ENCODE assay signal across 24 cellular contexts in the genomic region with DNA sequence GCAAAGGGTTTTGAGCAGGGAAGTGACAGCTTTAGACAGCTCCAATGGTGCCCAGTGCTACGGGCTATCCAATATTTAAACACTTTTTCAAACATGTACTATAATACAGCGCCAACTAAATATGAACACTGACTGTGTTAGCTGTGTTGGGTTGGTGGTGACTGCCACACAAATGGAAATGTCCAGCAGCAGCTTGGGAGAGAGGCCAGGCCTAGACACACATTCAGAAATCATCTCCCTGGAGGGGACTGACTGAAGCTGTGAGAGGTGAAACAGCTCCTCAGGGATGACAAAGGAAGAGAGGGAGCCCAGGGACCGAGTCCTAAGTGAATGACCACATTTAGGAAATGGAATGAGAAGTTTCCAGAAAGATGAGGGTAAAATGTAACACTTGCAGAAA.
DNase-seq lines count a peak whose midpoint lies in the region; ATAC-seq and TF ChIP-seq lines count a peak whose summit lies in the region.
"Had no signal": no experiment of that assay in that cellular context is flagged by ENCODE, and none has a peak within 500 bp of the region (broad histone marks: within the 10 kb centered on the region; RNA-seq: fewer than 3 reads in every experiment).

No MANE protein-coding gene starts in this region.

- intact Hi-C loops in Right ventricle myocardium inferior (cut with DNase I) (no loop called here), Right ventricle myocardium superior (cut with DNase I) (no loop called here), PC-9 (cut with micrococcal nuclease; ENCODE audit: unreplicated experiment) (no loop called here), left ventricle myocardium inferior (cut with micrococcal nuclease) (loop anchor here (10.0 kb wide), 1 partner anchor 178 kb away; no protein-coding TSS in a partner anchor), PC-3 (cut with micrococcal nuclease) (no loop called here)

- H3K9me3 Mint-ChIP-seq in progenitor cell of endocrine pancreas (ENCODE audit: low read depth) = no peaks in the 10 kb centered on the region
- H3K9me3 Mint-ChIP-seq: activated T-cell treated with anti-CD3 and anti-CD28 coated beads, Interleukin-2, amount 50 U/mL, for 4 hours; effector memory CD8-positive, alpha-beta T cell; neural crest cell had no signal

- H3K27ac ChIP-seq in PC-9 (peak overlapping the region; percentile 24; the same call in 1 of the 2 replicates), left ventricle myocardium inferior (replicated peaks) (peak overlapping the region; percentile 58), PC-3 (ENCODE audit: low read length) (no peak overlapping the region)
- H3K27ac ChIP-seq: C4-2B, colonic mucosa, prostate gland, SK-N-MC, suprapubic skin, uterus had no signal

- CTCF ChIA-PET in PC-9 (lab: Charles Lee) = no interaction called here
- CTCF ChIA-PET in PC-3 (lab: Charles Lee) = interaction anchor here (0.6 kb wide), 1 partner anchor 203 kb away, joined by 5 read pairs; no protein-coding TSS in a partner anchor

- no peak overlapping the region for H3K4me3 Mint-ChIP-seq in progenitor cell of endocrine pancreas (ENCODE audit: low read depth)
- H3K4me3 Mint-ChIP-seq: activated T-cell treated with anti-CD3 and anti-CD28 coated beads, Interleukin-2, amount 50 U/mL, for 4 hours; effector memory CD8-positive, alpha-beta T cell; neural crest cell had no signal

- no peak overlapping the region for H3K4me2 ChIP-seq in PC-9
- H3K4me2 ChIP-seq in PC-3 (ENCODE audit: low read length) = no peak overlapping the region

- no peaks in the 10 kb centered on the region for H3K9me3 ChIP-seq in PC-9 (ENCODE audit: insufficient read depth, low read depth)
- H3K9me3 ChIP-seq in left ventricle myocardium inferior (replicated peaks) = no peaks in the 10 kb centered on the region
- no peaks in the 10 kb centered on the region for H3K9me3 ChIP-seq in PC-3 (ENCODE audit: low read length)
- H3K9me3 ChIP-seq: colonic mucosa, prostate gland, suprapubic skin, uterus had no signal

- DNase-seq in Right ventricle myocardium inferior (ENCODE audit: missing footprints) = no peak
- no peak for DNase-seq in Right ventricle myocardium superior
- no peak for DNase-seq in PC-9
- no peak for DNase-seq in left ventricle myocardium inferior
- DNase-seq in progenitor cell of endocrine pancreas (ENCODE audit: low spot score, unreplicated experiment) = no peak
- no peak for DNase-seq in NCI-H748 (lab: John Stamatoyannopoulos, UW; ENCODE audit: unreplicated experiment)
- DNase-seq in PC-3 = no peak
- no peak for DNase-seq in activated CD4-positive, alpha-beta T cell treated with anti-CD3 and anti-CD28 coated beads, Interleukin-2, amount 50 U/mL, for 48 hours
- DNase-seq: activated CD4-positive, CD25-positive, alpha-beta regulatory T cell; activated naive CD4-positive, alpha-beta T cell treated with anti-CD3 and anti-CD28 coated beads, Interleukin-2, amount 50 U/mL, for 16 hours; activated T-cell treated with anti-CD3 and anti-CD28 coated beads, Interleukin-2, amount 50 U/mL, for 4 hours; colonic mucosa; effector memory CD8-positive, alpha-beta T cell; EL; IMR-90; NCI-H1105 treated with DMSO at 0.1 percent for 48 hours; NCI-H510A treated with DMSO at 0.1 percent for 48 hours; T1000; uterus had no signal

- H3K9ac ChIP-seq in PC-3 (ENCODE audit: low read length) = no peak overlapping the region

- H3K4me3 ChIP-seq in PC-9 (no peak overlapping the region), left ventricle myocardium inferior (no peak overlapping the region), PC-3 (ENCODE audit: low read length) (no peak overlapping the region)
- H3K4me3 ChIP-seq: colonic mucosa, prostate gland, SK-N-MC, suprapubic skin, uterus had no signal

- peak overlapping the region; percentile 57 for H3K27ac Mint-ChIP-seq in progenitor cell of endocrine pancreas

- H3K9me2 ChIP-seq in PC-9 (ENCODE audit: insufficient read depth) (no peaks in the 10 kb centered on the region), PC-3 (replicated peaks; ENCODE audit: low read length) (no peaks in the 10 kb centered on the region)

- H3K4me1 Mint-ChIP-seq in progenitor cell of endocrine pancreas (ENCODE audit: low read depth) = peaks cover 7% of the 10 kb centered on the region

- H3K4me1 ChIP-seq in PC-9 (replicated peaks; ENCODE audit: insufficient read depth) (peaks cover 8% of the 10 kb centered on the region), left ventricle myocardium inferior (peaks cover 86% of the 10 kb centered on the region), PC-3 (ENCODE audit: insufficient read depth, low read length) (peaks cover 4% of the 10 kb centered on the region; the same call in 1 of the 2 replicates)
- H3K4me1 ChIP-seq: prostate gland had no signal

- POLR2A ChIA-PET in PC-9 (lab: Charles Lee; ENCODE audit: unreplicated experiment) (interaction anchor here (0.5 kb wide), 1 partner anchor 81 kb away, joined by 6 read pairs; no protein-coding TSS in a partner anchor), PC-3 (lab: Charles Lee; ENCODE audit: unreplicated experiment) (interaction anchor here (0.6 kb wide), 1 partner anchor 20 kb away, joined by 3 read pairs; no protein-coding TSS in a partner anchor)

- ATAC-seq in Right ventricle myocardium inferior (peak; percentile 21), Right ventricle myocardium superior (ENCODE audit: poor library complexity) (no peak), PC-3 (no peak)
- ATAC-seq: activated T-cell treated with anti-CD3 and anti-CD28 coated beads, Interleukin-2, amount 50 U/mL, for 4 hours; effector memory CD8-positive, alpha-beta T cell had no signal

- H3K79me2 ChIP-seq in PC-9 (ENCODE audit: low read depth) (peaks cover 24% of the 10 kb centered on the region), PC-3 (ENCODE audit: low read length) (no peaks in the 10 kb centered on the region)

- H2AFZ ChIP-seq in PC-9 (no peak overlapping the region), PC-3 (ENCODE audit: low read length) (no peak overlapping the region)

- H3K36me3 ChIP-seq in PC-9 (ENCODE audit: low read depth) (peaks cover 34% of the 10 kb centered on the region; the same call in 1 of the 2 replicates), left ventricle myocardium inferior (peaks cover 34% of the 10 kb centered on the region), PC-3 (ENCODE audit: low read depth, low read length) (peaks cover 8% of the 10 kb centered on the region)
- H3K36me3 ChIP-seq: prostate gland, uterus had no signal

- H4K20me1 ChIP-seq in PC-9 (ENCODE audit: insufficient read depth) (no peaks in the 10 kb centered on the region), PC-3 (ENCODE audit: low read length) (no peaks in the 10 kb centered on the region)

- H3F3A ChIP-seq in PC-9 (ENCODE audit: insufficient read depth, low read depth) (peaks cover 28% of the 10 kb centered on the region), PC-3 (ENCODE audit: low read length, unreplicated experiment) (no peaks in the 10 kb centered on the region)

- H3K36me3 Mint-ChIP-seq in progenitor cell of endocrine pancreas (ENCODE audit: insufficient read depth) = peaks cover 20% of the 10 kb centered on the region

- no peaks in the 10 kb centered on the region for H3K27me3 Mint-ChIP-seq in progenitor cell of endocrine pancreas
- H3K27me3 Mint-ChIP-seq: effector memory CD8-positive, alpha-beta T cell had no signal

- no peaks in the 10 kb centered on the region for H3K27me3 ChIP-seq in PC-9 (ENCODE audit: insufficient read depth, low read depth)
- no peaks in the 10 kb centered on the region for H3K27me3 ChIP-seq in left ventricle myocardium inferior (ENCODE audit: low read depth)
- H3K27me3 ChIP-seq in PC-3 (ENCODE audit: low read length) = no peaks in the 10 kb centered on the region
- H3K27me3 ChIP-seq: colonic mucosa, suprapubic skin, uterus had no signal

- BruUV-seq in PC-9 (replicated peaks; lab: Mats Ljungman, UMichigan) = no TSS peak
- BruUV-seq in PC-3 (replicated peaks; lab: Mats Ljungman, UMichigan) = no TSS peak

- TF ChIP-seq CTCF in PC-9 (conservative IDR thresholded peaks at IDR 0.05) = no peak
- no peak for TF ChIP-seq CTCF in left ventricle myocardium inferior (IDR thresholded peaks at IDR 0.05; ENCODE audit: borderline replicate concordance)
- TF ChIP-seq CTCF in progenitor cell of endocrine pancreas (IDR thresholded peaks at IDR 0.05; ENCODE audit: unreplicated experiment) = no peak
- TF ChIP-seq CTCF in PC-3 (conservative IDR thresholded peaks at IDR 0.05; ENCODE audit: low read depth, low read length) = no peak
